Comparison of ENCODE assay signal across 26 cellular contexts in the genomic region with DNA sequence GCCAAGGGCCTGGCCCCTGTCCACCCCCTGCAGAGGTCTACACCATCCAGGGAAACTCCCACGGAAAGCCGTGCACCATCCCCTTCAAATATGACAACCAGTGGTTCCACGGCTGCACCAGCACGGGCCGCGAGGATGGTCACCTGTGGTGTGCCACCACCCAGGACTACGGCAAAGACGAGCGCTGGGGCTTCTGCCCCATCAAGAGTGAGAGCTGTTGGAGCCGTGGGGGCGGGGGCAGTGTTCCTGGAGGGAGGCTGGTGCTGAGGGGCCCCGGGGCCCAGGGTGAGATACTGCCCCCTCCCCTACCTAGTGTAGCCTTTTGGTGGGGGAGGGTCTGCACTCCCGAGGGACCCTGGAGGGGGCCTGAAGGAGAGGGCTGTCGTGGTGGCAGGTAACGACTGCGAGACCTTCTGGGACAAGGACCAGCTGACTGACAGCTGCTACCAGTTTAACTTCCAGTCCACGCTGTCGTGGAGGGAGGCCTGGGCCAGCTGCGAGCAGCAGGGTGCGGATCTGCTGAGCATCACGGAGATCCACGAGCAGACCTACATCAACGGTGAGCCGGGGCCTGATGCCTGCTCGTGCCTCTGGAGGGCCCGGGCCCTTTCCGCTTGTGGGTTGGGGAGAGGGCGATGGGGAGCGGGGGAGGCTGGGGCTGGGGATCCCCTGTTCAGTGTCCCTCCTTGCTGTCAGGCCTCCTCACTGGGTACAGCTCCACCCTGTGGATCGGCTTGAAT. TPM values are rescaled to one million over a fixed set of nuclear protein-coding genes. Genes with fewer than 3 reads are reported as not detected.
A peak's percentile ranks its signal among the peaks of the same experiment; 100 is the strongest.
DNase-seq lines count a peak whose midpoint lies in the region; TF ChIP-seq lines count a peak whose summit lies in the region.
"Had no signal": no experiment of that assay in that cellular context is flagged by ENCODE, and none has a peak within 500 bp of the region (broad histone marks: within the 10 kb centered on the region; RNA-seq: fewer than 3 reads in every experiment).

No MANE protein-coding gene starts in this region.

- no peak overlapping the region for H3K4me3 ChIP-seq in WERI-Rb-1 (ENCODE audit: low read depth, low read length)
- no peak overlapping the region for H3K4me3 ChIP-seq in osteoblast (ENCODE audit: insufficient read depth, low read length)
- H3K4me3 ChIP-seq: right atrium auricular region, tibial nerve had no signal

- H3K27me3 ChIP-seq in WERI-Rb-1 (ENCODE audit: insufficient read depth, low read depth, severe bottlenecking) (no peaks in the 10 kb centered on the region), osteoblast (ENCODE audit: insufficient read depth, low read length) (no peaks in the 10 kb centered on the region)
- H3K27me3 ChIP-seq: right atrium auricular region, tibial nerve had no signal

- H4K20me1 ChIP-seq in osteoblast (ENCODE audit: insufficient read depth, low read length): peaks cover 50% of the 10 kb centered on the region

- no peak overlapping the region for H2AFZ ChIP-seq in osteoblast (ENCODE audit: low read length)
- H2AFZ ChIP-seq: parathyroid adenoma had no signal

- H3K4me1 ChIP-seq in osteoblast (ENCODE audit: insufficient read depth, low read length): peaks cover 17% of the 10 kb centered on the region
- H3K4me1 ChIP-seq: Caco-2, parathyroid adenoma, right atrium auricular region, tibial nerve had no signal

- H3K36me3 ChIP-seq in WERI-Rb-1: no peaks in the 10 kb centered on the region
- H3K36me3 ChIP-seq in osteoblast (ENCODE audit: insufficient read depth, low read length): peaks cover 55% of the 10 kb centered on the region
- H3K36me3 ChIP-seq: right atrium auricular region had no signal

- H3K79me2 ChIP-seq in osteoblast (ENCODE audit: insufficient read depth, low read length): peaks cover 80% of the 10 kb centered on the region
- H3K79me2 ChIP-seq: parathyroid adenoma had no signal

- H3K27ac ChIP-seq in WERI-Rb-1 (no peak overlapping the region), osteoblast (ENCODE audit: low read depth, low read length) (no peak overlapping the region)
- H3K27ac ChIP-seq: 22Rv1, parathyroid adenoma, right atrium auricular region, tibial nerve had no signal

- peaks cover 0 to 3% (median 2%) of the 10 kb centered on the region in 3 donors for H3K27me3 Mint-ChIP-seq in CD14-positive monocyte (ENCODE audit: low read depth in 3 of 3)
- H3K27me3 Mint-ChIP-seq: activated naive CD8-positive, alpha-beta T cell treated with anti-CD3 and anti-CD28 coated beads for 36 hours; IgD-negative memory B cell had no signal

- DNase-seq in DMS 273 (lab: John Stamatoyannopoulos, UW; ENCODE audit: unreplicated experiment): peak; percentile 32
- no peak for DNase-seq in DMS 273 treated with DMSO at 0.1 percent for 48 hours (lab: John Stamatoyannopoulos, UW)
- peak; percentile 48 for DNase-seq in CD14-positive monocyte (ENCODE audit: low spot score)
- peak; percentile 43 for DNase-seq in WERI-Rb-1
- DNase-seq in osteoblast (ENCODE audit: insufficient read length, low spot score, missing footprints): peak; percentile 84
- DNase-seq in NCI-H1048 (lab: John Stamatoyannopoulos, UW): no peak
- DNase-seq in NK-92 treated with Interleukin-12 subunit alpha and Interleukin-12 subunit beta, amount 100 ng/mL, for 24 hours (lab: John Stamatoyannopoulos, UW): no peak
- no peak for DNase-seq in epidermal melanocyte (ENCODE audit: insufficient read length, low spot score)
- DNase-seq: activated CD4-positive, alpha-beta T cell treated with anti-CD3 and anti-CD28 coated beads for 48 hours; activated naive CD8-positive, alpha-beta T cell treated with anti-CD3 and anti-CD28 coated beads for 36 hours; activated T-cell treated with anti-CD3 and anti-CD28 coated beads for 4 hours; anterior cingulate cortex; C1 segment of cervical spinal cord; Caco-2; hippocampal formation; NCI-H446 treated with DMSO at 0.1 percent for 48 hours; PC-3; SHP77; stimulated activated CD4-positive, alpha-beta T cell treated with anti-CD3 and anti-CD28 coated beads, Interleukin-2, amount 100 ng/mL, for 24 hours; SW 1271 had no signal

- H3K9me3 Mint-ChIP-seq in CD14-positive monocyte: peaks cover 0 to 4% (median 2%) of the 10 kb centered on the region in 7 donors

- no peak overlapping the region for H3K4me3 Mint-ChIP-seq in CD14-positive monocyte
- H3K4me3 Mint-ChIP-seq: activated naive CD8-positive, alpha-beta T cell treated with anti-CD3 and anti-CD28 coated beads for 36 hours; IgD-negative memory B cell had no signal

- H3K9me3 ChIP-seq in WERI-Rb-1 (ENCODE audit: severe bottlenecking): no peaks in the 10 kb centered on the region
- H3K9me3 ChIP-seq in osteoblast (ENCODE audit: low read depth, low read length): no peaks in the 10 kb centered on the region
- H3K9me3 ChIP-seq: right atrium auricular region had no signal

- intact Hi-C loops in CD14-positive monocyte (cut with micrococcal nuclease): no loop called here

- no peaks in the 10 kb centered on the region for H3K36me3 Mint-ChIP-seq in CD14-positive monocyte
- H3K36me3 Mint-ChIP-seq: IgD-negative memory B cell had no signal

- no peak overlapping the region for H3K4me2 ChIP-seq in osteoblast (ENCODE audit: insufficient read depth, low read length)

- H3K27ac Mint-ChIP-seq in CD14-positive monocyte: no peak overlapping the region
- H3K27ac Mint-ChIP-seq: activated naive CD8-positive, alpha-beta T cell treated with anti-CD3 and anti-CD28 coated beads for 36 hours; activated T-helper 2 cell treated with anti-CD3 and anti-CD28 coated beads, Interferon-gamma antibody, Interleukin-2, Interleukin-4, amounts not matched to agents 10 μg/mL and 5 μg/mL and 100 μg/mL, durations not matched to agents 14 hours and 24 hours and 36 hours; IgD-negative memory B cell had no signal

- no peak for TF ChIP-seq CTCF in CD14-positive monocyte (IDR thresholded peaks at IDR 0.05)
- peak; percentile 20; the same call in 1 of the 2 replicates for TF ChIP-seq CTCF in WERI-Rb-1 (IDR thresholded peaks at IDR 0.05; ENCODE audit: low read depth, low read length)
- no peak for TF ChIP-seq CTCF in osteoblast (IDR thresholded peaks at IDR 0.05; ENCODE audit: extremely low read depth, low read depth, low read length)

- H3K4me1 Mint-ChIP-seq in CD14-positive monocyte: peaks cover 8% of the 10 kb centered on the region
- H3K4me1 Mint-ChIP-seq: IgD-negative memory B cell had no signal

RNA-seq across cellular contexts. Expression of a gene that starts 38.8 kb away (rescaled TPM):
- not detected for polyA plus RNA-seq in CD14-positive monocyte
- total RNA-seq in osteoblast: 443 and 552 TPM in 2 replicates

Comparison
In these comparisons a context has a peak if more than half of its experiments do, and no peak if none do; other contexts are left out.
1. DNase-seq: peak in DMS 273 (single experiment), CD14-positive monocyte (single experiment), WERI-Rb-1 (single experiment) and osteoblast (single experiment); none in DMS 273 treated with DMSO at 0.1 percent for 48 hours (single experiment), NCI-H1048 (single experiment), NK-92 treated with Interleukin-12 subunit alpha and Interleukin-12 subunit beta, amount 100 ng/mL, for 24 hours (single experiment) and epidermal melanocyte (single experiment).